ENCODE assay signal across 1 cellular context in genomic region chr6:163457637-163458561, GRCh38.
TF ChIP-seq lines count a peak whose summit lies in the region.

No MANE protein-coding gene starts in this region.

TF ChIP-seq in IMR-90, 13 proteins besides CTCF, POLR2A, EP300 and RAD21 (continued from another document):
- peak; percentile 91 for TF ChIP-seq CEBPB (IDR thresholded peaks at IDR 0.05; ENCODE audit: low read depth, low read length)
- TF ChIP-seq FOS (IDR thresholded peaks at IDR 0.05; ENCODE audit: low read depth, low read length) = peak; percentile 80
- TF ChIP-seq, protein P1, sequence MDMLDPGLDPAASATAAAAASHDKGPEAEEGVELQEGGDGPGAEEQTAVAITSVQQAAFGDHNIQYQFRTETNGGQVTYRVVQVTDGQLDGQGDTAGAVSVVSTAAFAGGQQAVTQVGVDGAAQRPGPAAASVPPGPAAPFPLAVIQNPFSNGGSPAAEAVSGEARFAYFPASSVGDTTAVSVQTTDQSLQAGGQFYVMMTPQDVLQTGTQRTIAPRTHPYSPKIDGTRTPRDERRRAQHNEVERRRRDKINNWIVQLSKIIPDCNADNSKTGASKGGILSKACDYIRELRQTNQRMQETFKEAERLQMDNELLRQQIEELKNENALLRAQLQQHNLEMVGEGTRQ (IDR thresholded peaks at IDR 0.05; ENCODE audit: low read depth, low read length) = no peak
- no peak for TF ChIP-seq ELK1 (IDR thresholded peaks at IDR 0.05; ENCODE audit: borderline replicate concordance, low read depth, low read length)
- TF ChIP-seq CHD1 (IDR thresholded peaks at IDR 0.05; ENCODE audit: low read depth, low read length) = no peak
- TF ChIP-seq BHLHE40 (IDR thresholded peaks at IDR 0.05; ENCODE audit: low read depth, low read length) = peak; percentile 26; the same call in 1 of the 2 replicates
